In the genomic region with DNA sequence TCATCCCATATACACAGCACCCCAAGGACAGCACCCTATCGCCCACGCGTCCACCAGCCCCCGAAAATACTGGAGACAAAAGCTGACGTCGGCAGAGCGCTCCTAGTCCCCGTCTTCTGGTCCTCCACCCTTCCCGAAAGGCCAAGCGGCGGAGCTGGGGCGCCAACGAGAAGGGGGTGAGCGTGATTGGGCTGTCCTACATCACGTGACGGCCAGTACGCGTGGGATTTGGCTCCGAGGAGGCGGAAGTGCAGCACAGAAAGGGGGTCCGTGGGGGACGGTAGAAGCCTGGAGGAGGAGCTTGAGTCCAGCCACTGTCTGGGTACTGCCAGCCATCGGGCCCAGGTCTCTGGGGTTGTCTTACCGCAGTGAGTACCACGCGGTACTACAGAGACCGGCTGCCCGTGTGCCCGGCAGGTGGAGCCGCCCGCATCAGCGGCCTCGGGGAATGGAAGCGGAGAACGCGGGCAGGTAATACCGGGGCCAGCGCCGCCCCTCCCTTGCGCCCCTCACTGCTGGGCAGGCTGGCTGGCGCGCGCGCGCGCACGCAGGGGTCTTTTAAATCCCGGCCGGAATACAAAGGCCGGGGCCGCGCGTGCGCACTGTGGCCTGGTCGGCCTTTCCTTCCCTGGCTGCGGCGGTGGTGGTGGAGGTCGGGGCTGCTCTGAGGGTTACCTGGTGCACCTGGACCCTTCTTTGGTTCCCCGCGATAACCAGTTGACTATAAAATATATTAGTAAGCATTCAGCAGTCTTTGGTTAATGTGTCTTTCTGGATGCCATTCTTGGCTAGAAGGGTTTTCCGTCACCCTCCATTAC, we compare ENCODE assay signal across 8 cellular contexts. TPM values are rescaled to one million over a fixed set of nuclear protein-coding genes. Genes with fewer than 3 reads are reported as not detected.
DNase-seq lines count a peak whose midpoint lies in the region; ATAC-seq and TF ChIP-seq lines count a peak whose summit lies in the region.

TSS of gene TDG (plus strand) at position 283 of the 818 bp plus-strand sequence. CDS start at position 449, 166 bp downstream.

- H3K27me3 Mint-ChIP-seq in activated T-cell treated with anti-CD3 and anti-CD28 coated beads, Interleukin-2, amount 50 U/mL, for 4 hours (ENCODE audit: low read depth) = no peaks in the 10 kb centered on the region

- ATAC-seq in GM21717 (IDR thresholded peaks at IDR 0.05; ENCODE audit: unreplicated experiment) = peak; percentile 90
- ATAC-seq in activated T-cell treated with anti-CD3 and anti-CD28 coated beads, Interleukin-2, amount 50 U/mL, for 4 hours = peak; percentile 94 to 96

- H3K27me3 ChIP-seq in esophagus (ENCODE audit: control insufficient read depth in 1 of 2, insufficient read depth in 2 of 2, low read length in 2 of 2) = no peaks in the 10 kb centered on the region
- no peaks in the 10 kb centered on the region for H3K27me3 ChIP-seq in muscle layer of colon (ENCODE audit: control insufficient read depth in 1 of 2, insufficient read depth in 2 of 2, low read length in 2 of 2)

- H3K9me3 ChIP-seq in esophagus (ENCODE audit: control insufficient read depth in 2 of 2, insufficient read depth in 1 of 2, low read depth in 1 of 2, low read length in 1 of 2) = no peaks in the 10 kb centered on the region
- H3K9me3 ChIP-seq in muscle layer of colon (ENCODE audit: low read length) = no peaks in the 10 kb centered on the region

- H3K36me3 ChIP-seq in esophagus (ENCODE audit: control insufficient read depth in 2 of 2, insufficient read depth in 2 of 2, low read length in 1 of 2) (no peaks in the 10 kb centered on the region), muscle layer of colon (ENCODE audit: insufficient read depth, low read length) (no peaks in the 10 kb centered on the region)

- H3K4me3 Mint-ChIP-seq in activated T-cell treated with anti-CD3 and anti-CD28 coated beads, Interleukin-2, amount 50 U/mL, for 4 hours = peak within 1 kb of the TSS; percentile 97

- H3K4me1 Mint-ChIP-seq in activated T-cell treated with anti-CD3 and anti-CD28 coated beads, Interleukin-2, amount 50 U/mL, for 4 hours (ENCODE audit: low read depth) = peaks cover 49% of the 10 kb centered on the region

- H3K36me3 Mint-ChIP-seq in activated T-cell treated with anti-CD3 and anti-CD28 coated beads, Interleukin-2, amount 50 U/mL, for 4 hours (ENCODE audit: insufficient read depth) = peaks cover 10% of the 10 kb centered on the region

- DNase-seq in DMS53 (lab: John Stamatoyannopoulos, UW) (peak; percentile 100), KBM-7 (peak; percentile 99)
- DNase-seq in activated T-cell treated with anti-CD3 and anti-CD28 coated beads, Interleukin-2, amount 50 U/mL, for 4 hours = peak; percentile 94
- DNase-seq in stimulated activated CD8-positive, alpha-beta memory T cell treated with anti-CD3 and anti-CD28 coated beads, Interleukin-7, amount 100 ng/mL, for 24 hours (ENCODE audit: low read depth) = peak; percentile 94

- H3K4me1 ChIP-seq in esophagus (ENCODE audit: control insufficient read depth in 2 of 2, insufficient read depth in 2 of 2, low read length in 1 of 2) (peaks cover 0 to 4% of the 10 kb centered on the region in 2 donors), muscle layer of colon (ENCODE audit: insufficient read depth, low read length) (peaks cover 41% of the 10 kb centered on the region)

- H3K27ac ChIP-seq in esophagus (ENCODE audit: low read depth in 2 of 2, low read length in 1 of 2) (peak within 1 kb of the TSS; percentile 90 to 97), muscle layer of colon (ENCODE audit: low read depth, low read length) (peak within 1 kb of the TSS; percentile 95)

- peak within 1 kb of the TSS; percentile 78 for H3K9ac ChIP-seq in muscle layer of colon (ENCODE audit: low read length)

- H3K9me3 Mint-ChIP-seq in activated T-cell treated with anti-CD3 and anti-CD28 coated beads, Interleukin-2, amount 50 U/mL, for 4 hours = no peaks in the 10 kb centered on the region

- H3K4me3 ChIP-seq in esophagus (ENCODE audit: low read depth in 1 of 2, low read length in 2 of 2) (peak within 1 kb of the TSS; percentile 83 to 87), muscle layer of colon (ENCODE audit: low read depth in 1 of 2, low read length in 2 of 2) (peak within 1 kb of the TSS; percentile 69 to 90)

- in situ Hi-C loops in KBM-7 (cut with MboI; ENCODE audit: low pct_unique_long_range_greater_than_20kb, low sequenced_read_pairs) = no loop called here

- WGBS in esophagus, 2 donors = 6 to 8% methylated on average over 56 to 61 of the region's 61 CpGs

TF ChIP-seq in PFSK-1, 5 proteins besides CTCF, POLR2A, EP300 and RAD21:
- TF ChIP-seq FOXP2 (optimal IDR thresholded peaks at IDR 0.05; ENCODE audit: borderline replicate concordance, extremely low read depth, extremely low read length, insufficient read depth) (peak; percentile 61), TAF1 (IDR thresholded peaks at IDR 0.05; ENCODE audit: borderline replicate concordance, insufficient read depth, low read length) (peak; percentile 93; the same call in 1 of the 2 replicates), SIN3A (IDR thresholded peaks at IDR 0.05; ENCODE audit: borderline replicate concordance, insufficient read depth, low read length) (0 out of 2 replicates have a peak, but pooled peaks have one; percentile 69), POLR2AphosphoS5 (IDR thresholded peaks at IDR 0.05; ENCODE audit: low read depth, low read length) (peak; percentile 82)
- TF ChIP-seq, protein P1, sequence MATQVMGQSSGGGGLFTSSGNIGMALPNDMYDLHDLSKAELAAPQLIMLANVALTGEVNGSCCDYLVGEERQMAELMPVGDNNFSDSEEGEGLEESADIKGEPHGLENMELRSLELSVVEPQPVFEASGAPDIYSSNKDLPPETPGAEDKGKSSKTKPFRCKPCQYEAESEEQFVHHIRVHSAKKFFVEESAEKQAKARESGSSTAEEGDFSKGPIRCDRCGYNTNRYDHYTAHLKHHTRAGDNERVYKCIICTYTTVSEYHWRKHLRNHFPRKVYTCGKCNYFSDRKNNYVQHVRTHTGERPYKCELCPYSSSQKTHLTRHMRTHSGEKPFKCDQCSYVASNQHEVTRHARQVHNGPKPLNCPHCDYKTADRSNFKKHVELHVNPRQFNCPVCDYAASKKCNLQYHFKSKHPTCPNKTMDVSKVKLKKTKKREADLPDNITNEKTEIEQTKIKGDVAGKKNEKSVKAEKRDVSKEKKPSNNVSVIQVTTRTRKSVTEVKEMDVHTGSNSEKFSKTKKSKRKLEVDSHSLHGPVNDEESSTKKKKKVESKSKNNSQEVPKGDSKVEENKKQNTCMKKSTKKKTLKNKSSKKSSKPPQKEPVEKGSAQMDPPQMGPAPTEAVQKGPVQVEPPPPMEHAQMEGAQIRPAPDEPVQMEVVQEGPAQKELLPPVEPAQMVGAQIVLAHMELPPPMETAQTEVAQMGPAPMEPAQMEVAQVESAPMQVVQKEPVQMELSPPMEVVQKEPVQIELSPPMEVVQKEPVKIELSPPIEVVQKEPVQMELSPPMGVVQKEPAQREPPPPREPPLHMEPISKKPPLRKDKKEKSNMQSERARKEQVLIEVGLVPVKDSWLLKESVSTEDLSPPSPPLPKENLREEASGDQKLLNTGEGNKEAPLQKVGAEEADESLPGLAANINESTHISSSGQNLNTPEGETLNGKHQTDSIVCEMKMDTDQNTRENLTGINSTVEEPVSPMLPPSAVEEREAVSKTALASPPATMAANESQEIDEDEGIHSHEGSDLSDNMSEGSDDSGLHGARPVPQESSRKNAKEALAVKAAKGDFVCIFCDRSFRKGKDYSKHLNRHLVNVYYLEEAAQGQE (IDR thresholded peaks at IDR 0.05; ENCODE audit: insufficient read depth in 1 of 2, low read depth in 2 of 2, low read length in 2 of 2) = peak in 1 of 2 experiments; percentile 65; a peak in 1 of 4 replicates

RNA-seq across cellular contexts. Expression of gene TDG, which starts in this region (rescaled TPM):
- 15.4 TPM for polyA plus RNA-seq in PFSK-1 (2012; ENCODE audit: insufficient read length, low read depth)
- 10 to 100 TPM; 49.6 to 58.3 (median 50.0) TPM for total RNA-seq in activated T-cell treated with anti-CD3 and anti-CD28 coated beads, Interleukin-2, amount 50 U/mL, for 4 hours
- 10 to 100 TPM; 14.6 to 15.5 TPM for polyA plus RNA-seq in esophagus

Comparison
In these comparisons a context has a peak if more than half of its experiments do, and no peak if none do; other contexts are left out.
1. Peak in every context shown above with its lines: DNase-seq, ATAC-seq, H3K4me3 ChIP-seq and H3K27ac ChIP-seq.